In genomic region chr4:52058275-52058674, GRCh38 we compare ENCODE assay signal across 20 cellular contexts.
"Had no signal": no experiment of that assay in that cellular context is flagged by ENCODE, and none has a peak within 500 bp of the region (broad histone marks: within the 10 kb centered on the region; RNA-seq: fewer than 3 reads in every experiment).

No MANE protein-coding gene starts in this region.

- H3K4me3 ChIP-seq: SJSA1, SK-N-MC had no signal

- H3K27ac ChIP-seq: HL-60, SJSA1, SK-N-MC had no signal

- H3K4me1 ChIP-seq: SJSA1 had no signal

- H3K9me3 ChIP-seq: SJSA1 had no signal

- DNase-seq: Karpas-422, KG1, MM.1S, NCI-H1092 treated with DMSO at 0.1 percent for 48 hours, NCI-H1436, NCI-H187, NCI-H2029, NCI-H2081 treated with DMSO at 0.1 percent for 48 hours, NCI-H2171 treated with DMSO at 0.1 percent for 48 hours, NCI-H345, NCI-H446 treated with DMSO at 0.1 percent for 48 hours, NCI-H510A treated with DMSO at 0.1 percent for 48 hours, NCI-H526, NCI-H82, Right ventricle myocardium superior, RPMI8226, SIG-M5 had no signal

- H3K36me3 ChIP-seq: SJSA1 had no signal
